In the genomic region with DNA sequence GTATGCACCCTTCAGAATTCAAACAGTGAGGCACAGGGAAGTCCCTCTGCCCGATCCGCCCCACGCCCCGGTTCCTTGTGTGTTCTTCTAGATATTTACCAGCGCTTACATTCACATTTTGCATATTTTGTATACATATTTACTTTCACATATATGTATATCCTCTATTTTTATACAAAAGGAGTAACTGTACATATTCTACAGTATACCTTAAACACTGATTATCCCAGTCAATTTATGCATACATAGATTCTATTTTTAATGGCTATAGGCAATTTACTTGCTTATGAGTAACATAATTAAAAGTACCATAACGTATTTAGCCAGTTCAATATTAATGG, we compare ENCODE assay signal across 9 cellular contexts. TPM values are rescaled to one million over a fixed set of nuclear protein-coding genes. Genes with fewer than 3 reads are reported as not detected.
DNase-seq lines count a peak whose midpoint lies in the region; ATAC-seq and TF ChIP-seq lines count a peak whose summit lies in the region.
"Had no signal": no experiment of that assay in that cellular context is flagged by ENCODE, and none has a peak within 500 bp of the region (broad histone marks: within the 10 kb centered on the region; RNA-seq: fewer than 3 reads in every experiment).

No MANE protein-coding gene starts in this region.

- 3 to 9% (median 4%) methylated on average over 6 of the region's 6 CpGs for WGBS in spleen, 5 donors

- no peak overlapping the region for H3K27ac ChIP-seq in HEK293 (ENCODE audit: extremely low read depth, low read depth, low read length)
- H3K27ac ChIP-seq in VCaP = peak overlapping the region; percentile 78; the same call in 1 of the 2 replicates
- H3K27ac ChIP-seq in spleen = peak overlapping the region; percentile 86 to 97 (median 94)

- no peak for TF ChIP-seq CTCF in HEK293 (tag by site-specific recombination; IDR thresholded peaks at IDR 0.05)
- peak; percentile 67 for TF ChIP-seq CTCF in VCaP (conservative IDR thresholded peaks at IDR 0.05)
- TF ChIP-seq CTCF in fibroblast of villous mesenchyme (IDR thresholded peaks at IDR 0.05; ENCODE audit: insufficient read depth, low read depth, low read length) = no peak
- TF ChIP-seq CTCF in spleen (IDR thresholded peaks at IDR 0.05 in 8 of 11, conservative IDR thresholded peaks at IDR 0.05 in 3 of 11) = peak in 5 of 11 experiments; percentile 2 to 57 (median 34)

- peak overlapping the region; percentile 92 for H3K4me3 ChIP-seq in HEK293 (ENCODE audit: low read depth, low read length)
- H3K4me3 ChIP-seq in fibroblast of villous mesenchyme (ENCODE audit: low read depth, low read length) = peak overlapping the region; percentile 100
- peak overlapping the region in 7 of 8 donors; percentile 63 to 80 (median 69) for H3K4me3 ChIP-seq in spleen

- no peaks in the 10 kb centered on the region for H3K9me3 ChIP-seq in HEK293 (ENCODE audit: control insufficient read depth, insufficient read depth, low read depth, low read length)
- H3K9me3 ChIP-seq in spleen = no peaks in the 10 kb centered on the region

- TF ChIP-seq POLR2A in spleen (IDR thresholded peaks at IDR 0.05) = no peak

- CTCF ChIA-PET in HEK293 (lab: Yijun Ruan, JAX) = interaction anchor here (0.6 to 0.7 kb wide), 3 partner anchors 43 to 486 kb away, joined by 3 to 4 read pairs (median 3); partner anchors contain the start of gene TPRKB

- intact Hi-C loops in spleen (cut with DNase I; ENCODE audit: low total_unique reads) = no loop called here

- ATAC-seq in GM18511 (IDR thresholded peaks at IDR 0.05; ENCODE audit: unreplicated experiment) = no peak

- H3K36me3 ChIP-seq in HEK293 (ENCODE audit: control insufficient read depth in 2 of 2, insufficient read depth in 1 of 2, low read length in 2 of 2) (peaks cover 7 to 18% of the 10 kb centered on the region in 2 experiments), spleen (peaks cover 0 to 30% (median 15%) of the 10 kb centered on the region in 6 donors)

- no peak for DNase-seq in fibroblast of villous mesenchyme (ENCODE audit: low read depth)
- no peak for DNase-seq in spleen
- no peak for DNase-seq in NCI-H2081 (lab: John Stamatoyannopoulos, UW)
- no peak for DNase-seq in activated CD4-positive, alpha-beta T cell treated with anti-CD3 and anti-CD28 coated beads for 4 hours
- DNase-seq in effector CD8-positive, alpha-beta T cell (lab: John Stamatoyannopoulos, UW) = no peak
- DNase-seq: cortex of kidney had no signal

- H3K4me1 ChIP-seq in HEK293 (ENCODE audit: control insufficient read depth, insufficient read depth, low read length) (no peaks in the 10 kb centered on the region), spleen (peaks cover 9 to 41% (median 32%) of the 10 kb centered on the region in 6 donors)

- H3K27me3 ChIP-seq in spleen (replicated peaks in 1 of 7) = peaks cover 0 to 6% (median 0%) of the 10 kb centered on the region in 7 donors

- POLR2A ChIA-PET in HEK293 (lab: Yijun Ruan, JAX) = interaction anchor here (1.0 kb wide), 1 partner anchor 43 kb away, joined by 4 read pairs; the partner anchor contains the start of gene TPRKB

TF ChIP-seq in HEK293, 187 proteins besides CTCF, POLR2A, EP300 and RAD21:
- 0 out of 2 replicates have a peak, but pooled peaks have one; percentile 3 for TF ChIP-seq SP3 (tag by site-specific recombination; IDR thresholded peaks at IDR 0.05)
- TF ChIP-seq ZNF433 (tag by site-specific recombination; IDR thresholded peaks at IDR 0.05; ENCODE audit: low read depth) = no peak
- 0 out of 2 replicates have a peak, but pooled peaks have one; percentile 6 for TF ChIP-seq ZBTB8A (tag by site-specific recombination; IDR thresholded peaks at IDR 0.05)

RNA-seq across cellular contexts. Expression of gene DUSP11, which starts 0.3 kb away (rescaled TPM):
- total RNA-seq in fibroblast of villous mesenchyme (31.2 and 38.4 TPM in 2 replicates), spleen (10 to 100 TPM; 24.5 to 49.3 (median 29.9) TPM)
- 10 to 100 TPM; 17.2 to 25.3 (median 25.1) TPM for polyA plus RNA-seq in spleen

RNA-seq across cellular contexts. Expression of gene C2orf78, which starts 3.8 kb away (rescaled TPM):
- not detected in 2 replicates for total RNA-seq in fibroblast of villous mesenchyme
- not detected for total RNA-seq in spleen
- not detected for polyA plus RNA-seq in spleen

RNA-seq across cellular contexts. Expression of gene TPRKB, which starts 43.1 kb away (rescaled TPM):
- total RNA-seq in fibroblast of villous mesenchyme = 20.6 and 22.9 TPM in 2 replicates
- total RNA-seq in spleen = 10 to 100 TPM; 15.0 to 36.8 (median 22.4) TPM
- polyA plus RNA-seq in spleen = 10 to 100 TPM; 47.7 to 63.3 (median 55.3) TPM

RNA-seq across cellular contexts. Expression of gene STAMBP, which starts 48.5 kb away (rescaled TPM):
- 22.9 and 28.5 TPM in 2 replicates for total RNA-seq in fibroblast of villous mesenchyme
- 10 to 100 TPM; 26.2 to 35.1 (median 28.5) TPM for total RNA-seq in spleen
- polyA plus RNA-seq in spleen = 10 to 100 TPM; 19.5 to 28.5 (median 26.6) TPM
